Comparison of ENCODE assay signal across 26 cellular contexts in genomic region chr3:41405466-41405865, GRCh38.
A peak's percentile ranks its signal among the peaks of the same experiment; 100 is the strongest.
DNase-seq lines count a peak whose midpoint lies in the region; ATAC-seq and TF ChIP-seq lines count a peak whose summit lies in the region.
"Had no signal": no experiment of that assay in that cellular context is flagged by ENCODE, and none has a peak within 500 bp of the region (broad histone marks: within the 10 kb centered on the region; RNA-seq: fewer than 3 reads in every experiment).

No MANE protein-coding gene starts in this region.

- H3K4me3 ChIP-seq in AG10803 (ENCODE audit: low read length) (no peak overlapping the region), fibroblast of villous mesenchyme (ENCODE audit: low read depth, low read length) (no peak overlapping the region)
- H3K4me3 ChIP-seq: lower lobe of right lung, mucosa of descending colon, right atrium auricular region, SJSA1, upper lobe of left lung had no signal

- ATAC-seq in GM18861 (IDR thresholded peaks at IDR 0.05; ENCODE audit: unreplicated experiment) (no peak), HG02763 (IDR thresholded peaks at IDR 0.05; ENCODE audit: unreplicated experiment) (no peak)
- ATAC-seq: lower lobe of right lung, mucosa of descending colon had no signal

- no peak overlapping the region for H3K27ac Mint-ChIP-seq in HFFc6
- H3K27ac Mint-ChIP-seq: activated naive CD4-positive, alpha-beta T cell treated with anti-CD3 and anti-CD28 coated beads, Interleukin-2, amount 50 U/mL, for 72 hours; brain had no signal

- no peaks in the 10 kb centered on the region for H3K9me3 Mint-ChIP-seq in HFFc6

- H3K4me3 Mint-ChIP-seq in HFFc6 = no peak overlapping the region
- H3K4me3 Mint-ChIP-seq: brain, neural crest cell had no signal

- H3K4me1 Mint-ChIP-seq in HFFc6 (ENCODE audit: low read depth) = peaks cover 8% of the 10 kb centered on the region; the same call in 1 of the 2 replicates
- H3K4me1 Mint-ChIP-seq: brain, neural crest cell had no signal

- H3K36me3 Mint-ChIP-seq in HFFc6 (ENCODE audit: low read depth) = no peaks in the 10 kb centered on the region
- H3K36me3 Mint-ChIP-seq: brain had no signal

- peaks cover 2% of the 10 kb centered on the region; the same call in 1 of the 2 replicates for H3K27me3 Mint-ChIP-seq in HFFc6 (ENCODE audit: insufficient read depth)
- H3K27me3 Mint-ChIP-seq: brain had no signal

- no peak for TF ChIP-seq CTCF in AG10803 (conservative IDR thresholded peaks at IDR 0.05; ENCODE audit: low read length)
- TF ChIP-seq CTCF in HFFc6 (IDR thresholded peaks at IDR 0.05) = no peak
- no peak for TF ChIP-seq CTCF in fibroblast of villous mesenchyme (IDR thresholded peaks at IDR 0.05; ENCODE audit: insufficient read depth, low read depth, low read length)

- peak; percentile 3 for DNase-seq in AG10803 (ENCODE audit: low read depth)
- DNase-seq in HFFc6 = peak; percentile 55
- DNase-seq in RPMI7951 (ENCODE audit: low read depth) = peak; percentile 62
- peak; percentile 21 for DNase-seq in fibroblast of villous mesenchyme (ENCODE audit: low read depth)
- DNase-seq in hepatic stellate cell (ENCODE audit: low spot score) = no peak
- DNase-seq in NCI-H2227 treated with DMSO at 0.1 percent for 48 hours (lab: John Stamatoyannopoulos, UW) = no peak
- DNase-seq: activated CD4-positive, alpha-beta T cell treated with anti-CD3 and anti-CD28 coated beads, Interleukin-2, amount 50 U/mL, for 48 hours; activated CD4-positive, CD25-positive, alpha-beta regulatory T cell; C1 segment of cervical spinal cord; Caco-2; DMS79; head of caudate nucleus; Karpas-422; lower lobe of right lung; mucosa of descending colon; NCI-H1092; NCI-H187; substantia nigra; upper lobe of left lung had no signal

Comparison
In these comparisons a context has a peak if more than half of its experiments do, and no peak if none do; other contexts are left out.
1. DNase-seq: peak in AG10803 (single experiment), HFFc6 (single experiment), RPMI7951 (single experiment) and fibroblast of villous mesenchyme (single experiment); none in hepatic stellate cell (single experiment) and NCI-H2227 treated with DMSO at 0.1 percent for 48 hours (single experiment).